ENCODE assay signal across 10 cellular contexts in genomic region chr13:49652691-49653305, GRCh38. TPM values are rescaled to one million over a fixed set of nuclear protein-coding genes. Genes with fewer than 3 reads are reported as not detected.
DNase-seq lines count a peak whose midpoint lies in the region; ATAC-seq and TF ChIP-seq lines count a peak whose summit lies in the region.
"Had no signal": no experiment of that assay in that cellular context is flagged by ENCODE, and none has a peak within 500 bp of the region (broad histone marks: within the 10 kb centered on the region; RNA-seq: fewer than 3 reads in every experiment).

No MANE protein-coding gene starts in this region.

- H3K27me3 Mint-ChIP-seq in Calu3 (ENCODE audit: unreplicated experiment) = no peaks in the 10 kb centered on the region

- H3K27ac Mint-ChIP-seq in Calu3 (ENCODE audit: unreplicated experiment) = no peak overlapping the region

- in situ Hi-C loops in HAP-1 (cut with MboI; ENCODE audit: low sequenced_read_pairs) = loop anchor here (5.0 kb wide), 1 partner anchor 195 kb away; no protein-coding TSS in a partner anchor

- DNase-seq in Calu3 (peak; percentile 21), HAP-1 (ENCODE audit: low spot score in 2 of 2) (peak; percentile 65 to 70), NCI-H82 (lab: John Stamatoyannopoulos, UW) (peak; percentile 98), breast epithelium (ENCODE audit: low spot score in 2 of 2) (no peak), medulla oblongata (ENCODE audit: extremely low spot score) (peak; percentile 53), NCI-H226 (no peak), activated gamma-delta T cell treated with Interleukin-2 at 50 U/mL for 16 hours (no peak)
- DNase-seq: left cardiac atrium had no signal

- no peaks in the 10 kb centered on the region for H3K4me1 Mint-ChIP-seq in Calu3 (ENCODE audit: low read depth, unreplicated experiment)

- H3K4me3 ChIP-seq in HAP-1 (no peak overlapping the region), breast epithelium (no peak overlapping the region)
- H3K4me3 ChIP-seq: SJSA1 had no signal

- CTCF ChIA-PET in Calu3 (lab: Charles Lee) = interaction anchor here (0.9 kb wide), 1 partner anchor 344 kb away, joined by 3 read pairs; the partner anchor contains the start of gene TRIM13

- TF ChIP-seq CTCF in Calu3 (IDR thresholded peaks at IDR 0.05; ENCODE audit: unreplicated experiment) (no peak), breast epithelium (IDR thresholded peaks at IDR 0.05) (peak in 2 of 3 donors; percentile 28 to 46)

- H3K4me3 Mint-ChIP-seq in Calu3 (ENCODE audit: low read depth, unreplicated experiment) = no peak overlapping the region

- no peak overlapping the region for H3K27ac ChIP-seq in breast epithelium
- H3K27ac ChIP-seq: SJSA1 had no signal

- no peak for TF ChIP-seq POLR2A in breast epithelium (IDR thresholded peaks at IDR 0.05)

- H3K9me3 Mint-ChIP-seq in Calu3 (ENCODE audit: low read depth, unreplicated experiment) = no peaks in the 10 kb centered on the region

- H3K9me3 ChIP-seq in HAP-1 = no peaks in the 10 kb centered on the region
- H3K9me3 ChIP-seq in breast epithelium = no peaks in the 10 kb centered on the region
- H3K9me3 ChIP-seq: SJSA1 had no signal

- H3K4me1 ChIP-seq in HAP-1 (no peaks in the 10 kb centered on the region), breast epithelium (no peaks in the 10 kb centered on the region)

- no peaks in the 10 kb centered on the region for H3K27me3 ChIP-seq in HAP-1 (ENCODE audit: low read depth)
- no peaks in the 10 kb centered on the region for H3K27me3 ChIP-seq in breast epithelium
- H3K27me3 ChIP-seq: SJSA1 had no signal

- H3K36me3 ChIP-seq in HAP-1 (replicated peaks) (no peaks in the 10 kb centered on the region), breast epithelium (no peaks in the 10 kb centered on the region)
- H3K36me3 ChIP-seq: SJSA1 had no signal

- no peaks in the 10 kb centered on the region for H3K36me3 Mint-ChIP-seq in Calu3 (ENCODE audit: insufficient read depth, unreplicated experiment)

- ATAC-seq in GM18520 (IDR thresholded peaks at IDR 0.05; ENCODE audit: unreplicated experiment) = no peak

- intact Hi-C loops in Calu3 (cut with micrococcal nuclease; ENCODE audit: unreplicated experiment) (no loop called here), breast epithelium (cut with DNase I; ENCODE audit: low total_unique reads) (no loop called here)

- BruUV-seq in Calu3 (replicated peaks; lab: Mats Ljungman, UMichigan) = no TSS peak

RNA-seq across cellular contexts. Expression of gene ARL11, which starts 24.5 kb away (rescaled TPM):
- total RNA-seq in Calu3 (2022) (not detected in 2 replicates), breast epithelium (1 to 10 TPM in 2 of 3 donors, under 1 TPM in 1; 0.98 to 1.4 (median 1.3) TPM)

RNA-seq across cellular contexts. Expression of gene EBPL, which starts 38.5 kb away (rescaled TPM):
- total RNA-seq in Calu3 (2022) (40.5 and 43.9 TPM in 2 replicates), breast epithelium (100 to 1,000 TPM in 1 of 3 donors, 10 to 100 TPM in 2; 33.3 to 104 (median 80.1) TPM)

Comparison
In these comparisons a context has a peak if more than half of its experiments do, and no peak if none do; other contexts are left out.
1. DNase-seq: peak in Calu3 (single experiment), HAP-1 (2 of 2), NCI-H82 (single experiment) and medulla oblongata (single experiment); none in breast epithelium (0 of 2), NCI-H226 (single experiment) and activated gamma-delta T cell treated with Interleukin-2 at 50 U/mL for 16 hours (single experiment).